8 cellular contexts compared by ENCODE assay signal in genomic region chr20:63873477-63873971, GRCh38. TPM values are rescaled to one million over a fixed set of nuclear protein-coding genes. Genes with fewer than 3 reads are reported as not detected.
DNase-seq lines count a peak whose midpoint lies in the region; ATAC-seq and TF ChIP-seq lines count a peak whose summit lies in the region.

No MANE protein-coding gene starts in this region.

- no peak overlapping the region for H3K4me3 ChIP-seq in fibroblast of villous mesenchyme (ENCODE audit: low read depth, low read length)

- peaks cover 11% of the 10 kb centered on the region for H3K4me1 Mint-ChIP-seq in activated CD4-positive, alpha-beta T cell treated with anti-CD3 and anti-CD28 coated beads, Interleukin-2, amount 10 ng/mL, durations not matched to agents 7 days and 5 days

- ATAC-seq in GM19324 (IDR thresholded peaks at IDR 0.05; ENCODE audit: low FRiP score, unreplicated experiment), result no peak

- DNase-seq in HPDE6-E6E7 (ENCODE audit: extremely low spot score) (peak; percentile 93), fibroblast of villous mesenchyme (ENCODE audit: low read depth) (peak; percentile 75), NCI-H1694 (lab: John Stamatoyannopoulos, UW) (no peak), NAMALWA (ENCODE audit: low spot score) (no peak), NCI-H1930 (lab: John Stamatoyannopoulos, UW) (no peak)
- peak; percentile 58 for DNase-seq in activated CD4-positive, alpha-beta T cell treated with anti-CD3 and anti-CD28 coated beads, Interleukin-2, amount 10 ng/mL, durations not matched to agents 7 days and 5 days
- DNase-seq in stimulated activated CD4-positive, alpha-beta T cell treated with anti-CD3 and anti-CD28 coated beads, Interleukin-15, amount 100 ng/mL, for 24 hours, result peak; percentile 70

- CTCF ChIA-PET in activated CD4-positive, alpha-beta T cell treated with anti-CD3 and anti-CD28 coated beads, Interleukin-2, amount 10 ng/mL, durations not matched to agents 7 days and 5 days (lab: Charles Lee), result interaction anchor here (0.6 to 2.7 kb wide), 8 partner anchors 9 to 165 kb away, joined by 3 to 14 read pairs (median 4); partner anchors contain the start of gene TPD52L2

- POLR2A ChIA-PET in activated CD4-positive, alpha-beta T cell treated with anti-CD3 and anti-CD28 coated beads, Interleukin-2, amount 10 ng/mL, durations not matched to agents 7 days and 5 days (lab: Charles Lee), result no interaction called here

- no peak for TF ChIP-seq CTCF in fibroblast of villous mesenchyme (IDR thresholded peaks at IDR 0.05; ENCODE audit: insufficient read depth, low read depth, low read length)

- peak overlapping the region; percentile 25 for H3K4me3 Mint-ChIP-seq in activated CD4-positive, alpha-beta T cell treated with anti-CD3 and anti-CD28 coated beads, Interleukin-2, amount 10 ng/mL, durations not matched to agents 7 days and 5 days

- peaks cover 35% of the 10 kb centered on the region for H3K36me3 Mint-ChIP-seq in activated CD4-positive, alpha-beta T cell treated with anti-CD3 and anti-CD28 coated beads, Interleukin-2, amount 10 ng/mL, durations not matched to agents 7 days and 5 days (ENCODE audit: low read depth)

- peak overlapping the region; percentile 85 for H3K27ac Mint-ChIP-seq in activated CD4-positive, alpha-beta T cell treated with anti-CD3 and anti-CD28 coated beads, Interleukin-2, amount 10 ng/mL, durations not matched to agents 7 days and 5 days

- no peaks in the 10 kb centered on the region for H3K9me3 Mint-ChIP-seq in activated CD4-positive, alpha-beta T cell treated with anti-CD3 and anti-CD28 coated beads, Interleukin-2, amount 10 ng/mL, durations not matched to agents 7 days and 5 days

- H3K27me3 Mint-ChIP-seq in activated CD4-positive, alpha-beta T cell treated with anti-CD3 and anti-CD28 coated beads, Interleukin-2, amount 10 ng/mL, durations not matched to agents 7 days and 5 days, result no peaks in the 10 kb centered on the region

RNA-seq across cellular contexts. Expression of gene TPD52L2, which starts 8.5 kb away (rescaled TPM):
- 10 to 100 TPM; 39.6 to 41.6 TPM for total RNA-seq in activated CD4-positive, alpha-beta T cell treated with anti-CD3 and anti-CD28 coated beads, Interleukin-2, amount 10 ng/mL, durations not matched to agents 7 days and 5 days
- total RNA-seq in fibroblast of villous mesenchyme, result 103 and 115 TPM in 2 replicates

RNA-seq across cellular contexts. Expression of gene ABHD16B, which starts 12.2 kb away (rescaled TPM):
- not detected for total RNA-seq in activated CD4-positive, alpha-beta T cell treated with anti-CD3 and anti-CD28 coated beads, Interleukin-2, amount 10 ng/mL, durations not matched to agents 7 days and 5 days
- total RNA-seq in fibroblast of villous mesenchyme, result not detected in 2 replicates

RNA-seq across cellular contexts. Expression of gene DNAJC5, which starts 21.4 kb away (rescaled TPM):
- total RNA-seq in activated CD4-positive, alpha-beta T cell treated with anti-CD3 and anti-CD28 coated beads, Interleukin-2, amount 10 ng/mL, durations not matched to agents 7 days and 5 days, result 10 to 100 TPM; 54.0 to 58.7 TPM
- total RNA-seq in fibroblast of villous mesenchyme, result 51.2 and 61.7 TPM in 2 replicates

RNA-seq across cellular contexts. Expression of gene ZBTB46, which starts 42.5 kb away (rescaled TPM):
- total RNA-seq in activated CD4-positive, alpha-beta T cell treated with anti-CD3 and anti-CD28 coated beads, Interleukin-2, amount 10 ng/mL, durations not matched to agents 7 days and 5 days, result not detected
- total RNA-seq in fibroblast of villous mesenchyme, result 13.8 and 21.3 TPM in 2 replicates

Comparison
In these comparisons a context has a peak if more than half of its experiments do, and no peak if none do; other contexts are left out.
1. DNase-seq: peak in HPDE6-E6E7 (single experiment), activated CD4-positive, alpha-beta T cell treated with anti-CD3 and anti-CD28 coated beads, Interleukin-2, amount 10 ng/mL, durations not matched to agents 7 days and 5 days (single experiment), fibroblast of villous mesenchyme (single experiment) and stimulated activated CD4-positive, alpha-beta T cell treated with anti-CD3 and anti-CD28 coated beads, Interleukin-15, amount 100 ng/mL, for 24 hours (single experiment); none in NCI-H1694 (single experiment), NAMALWA (single experiment) and NCI-H1930 (0 of 2).